ENCODE assay signal across 23 cellular contexts in genomic region chr6:105193647-105194046, GRCh38. TPM values are rescaled to one million over a fixed set of nuclear protein-coding genes. Genes with fewer than 3 reads are reported as not detected.
DNase-seq lines count a peak whose midpoint lies in the region; ATAC-seq and TF ChIP-seq lines count a peak whose summit lies in the region.
"Had no signal": no experiment of that assay in that cellular context is flagged by ENCODE, and none has a peak within 500 bp of the region (broad histone marks: within the 10 kb centered on the region; RNA-seq: fewer than 3 reads in every experiment).

No MANE protein-coding gene starts in this region.

- TF ChIP-seq CTCF in gastrocnemius medialis (IDR thresholded peaks at IDR 0.05 in 4 of 5, conservative IDR thresholded peaks at IDR 0.05 in 1 of 5), result no peak

- intact Hi-C loops in gastrocnemius medialis (cut with DNase I; ENCODE audit: low total_unique reads), result no loop called here
- intact Hi-C loops in left ventricle myocardium superior (cut with micrococcal nuclease), result no loop called here

- in situ Hi-C loops in gastrocnemius medialis (cut with MboI; ENCODE audit: low sequenced_read_pairs in 4 of 4), result no loop called here

- H3K36me3 ChIP-seq in gastrocnemius medialis, result no peaks in the 10 kb centered on the region
- H3K36me3 ChIP-seq: BE2C, neural progenitor cell, spleen, stomach had no signal

- no peaks in the 10 kb centered on the region for H3K27me3 ChIP-seq in gastrocnemius medialis
- H3K27me3 ChIP-seq: BE2C, neural progenitor cell, stomach had no signal

- TF ChIP-seq POLR2A in gastrocnemius medialis (IDR thresholded peaks at IDR 0.05), result no peak

- ATAC-seq in gastrocnemius medialis, result no peak
- no peak for ATAC-seq in left ventricle myocardium superior
- ATAC-seq in HG02970 (IDR thresholded peaks at IDR 0.05; ENCODE audit: low FRiP score, unreplicated experiment), result no peak
- ATAC-seq: PC-3 had no signal

- peaks cover 5 to 37% of the 10 kb centered on the region in 2 donors for H3K4me1 ChIP-seq in gastrocnemius medialis
- H3K4me1 ChIP-seq: BE2C, Caco-2, neural progenitor cell, spleen, stomach had no signal

- H3K9me3 ChIP-seq in gastrocnemius medialis, result no peaks in the 10 kb centered on the region
- H3K9me3 ChIP-seq: BE2C, Caco-2 had no signal

- DNase-seq in EH (ENCODE audit: low read depth) (peak; percentile 85), NCI-H446 treated with DMSO at 0.1 percent for 48 hours (lab: John Stamatoyannopoulos, UW) (peak; percentile 37), fibroblast of gingiva (ENCODE audit: low read depth) (peak; percentile 87), gastrocnemius medialis (no peak), left ventricle myocardium superior (no peak), NCI-H226 (no peak), NCI-H2171 treated with DMSO at 0.1 percent for 48 hours (lab: John Stamatoyannopoulos, UW) (no peak)
- DNase-seq: activated CD4-positive, alpha-beta T cell treated with anti-CD3 and anti-CD28 coated beads, Interleukin-2, amount 10 ng/mL, durations not matched to agents 7 days and 5 days; activated naive CD8-positive, alpha-beta T cell treated with anti-CD3 and anti-CD28 coated beads, Interleukin-2, amount 10 ng/mL, durations not matched to agents 7 days and 5 days; BE2C; Caco-2; head of caudate nucleus; NCI-H1694 treated with DMSO at 0.1 percent for 48 hours; NCI-H2227 treated with DMSO at 0.1 percent for 48 hours; PC-3; SIG-M5; spleen; stomach; T-helper 1 cell had no signal

- peak overlapping the region in 3 of 4 donors; percentile 5 to 70 (median 61) for H3K27ac ChIP-seq in gastrocnemius medialis
- H3K27ac ChIP-seq: neural progenitor cell, spleen, stomach had no signal

- H3K4me3 ChIP-seq in gastrocnemius medialis, result no peak overlapping the region
- H3K4me3 ChIP-seq: neural progenitor cell, spleen, stomach had no signal

RNA-seq across cellular contexts. Expression of gene POPDC3, which starts 13.8 kb away (rescaled TPM):
- total RNA-seq in gastrocnemius medialis (100 to 1,000 TPM; 105 to 218 (median 179) TPM), left ventricle myocardium superior (59.2 TPM)
- total RNA-seq: activated CD4-positive, alpha-beta T cell treated with anti-CD3 and anti-CD28 coated beads, Interleukin-2, amount 10 ng/mL, durations not matched to agents 7 days and 5 days; activated naive CD8-positive, alpha-beta T cell treated with anti-CD3 and anti-CD28 coated beads, Interleukin-2, amount 10 ng/mL, durations not matched to agents 7 days and 5 days; activated T-helper 2 cell treated with anti-CD3 and anti-CD28 coated beads, Interferon-gamma antibody, Interleukin-2, Interleukin-4, amounts not matched to agents 10 μg/mL and 5 μg/mL and 100 μg/mL, durations not matched to agents 14 hours and 24 hours and 36 hours; mononuclear cell; spleen had no signal

Comparison
In these comparisons a context has a peak if more than half of its experiments do, and no peak if none do; other contexts are left out.
1. DNase-seq: peak in EH (single experiment), NCI-H446 treated with DMSO at 0.1 percent for 48 hours (single experiment) and fibroblast of gingiva (single experiment); none in gastrocnemius medialis (0 of 2), left ventricle myocardium superior (single experiment), NCI-H226 (single experiment) and NCI-H2171 treated with DMSO at 0.1 percent for 48 hours (single experiment).